Comparison of ENCODE assay signal across 17 cellular contexts in the genomic region with DNA sequence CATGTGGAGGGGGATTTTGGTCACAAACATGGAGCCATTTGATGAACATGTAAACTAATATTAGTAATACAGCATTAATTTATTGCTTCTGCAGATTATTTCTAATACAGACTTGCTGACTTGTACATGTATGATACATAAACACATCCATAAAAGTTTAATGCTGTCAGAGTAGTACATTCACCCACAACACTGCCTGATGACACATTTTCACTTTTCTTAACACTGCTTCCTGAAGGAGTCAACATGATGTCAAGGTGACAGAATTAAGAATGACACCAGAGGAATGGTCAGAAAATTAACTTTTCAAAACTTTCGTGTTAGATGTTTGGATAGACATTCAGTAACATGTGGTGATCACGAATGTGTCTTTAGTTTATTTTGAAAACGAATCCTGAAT.
"Had no signal": no experiment of that assay in that cellular context is flagged by ENCODE, and none has a peak within 500 bp of the region (broad histone marks: within the 10 kb centered on the region; RNA-seq: fewer than 3 reads in every experiment).

No MANE protein-coding gene starts in this region.

- ATAC-seq: gastrocnemius medialis; heart right ventricle; left lobe of liver; naive thymus-derived CD8-positive, alpha-beta T cell had no signal

- H3K4me1 ChIP-seq: esophagus muscularis mucosa, gastrocnemius medialis, right atrium auricular region, sigmoid colon had no signal

- H3K4me3 Mint-ChIP-seq: naive thymus-derived CD8-positive, alpha-beta T cell had no signal

- DNase-seq: effector memory CD4-positive, alpha-beta T cell; gastrocnemius medialis; heart right ventricle; hypothalamus; islet precursor cell; mammary epithelial cell; naive thymus-derived CD8-positive, alpha-beta T cell; posterior cingulate gyrus; sigmoid colon; stimulated activated CD4-positive, alpha-beta T cell treated with anti-CD3 and anti-CD28 coated beads, Interleukin-12 subunit alpha, Interleukin-12 subunit beta, amount 100 ng/mL, for 4 hours; stimulated activated naive CD4-positive, alpha-beta T cell treated with Interleukin-2 at 50 U/mL for 16 hours; trophoblast cell had no signal

- H3K36me3 Mint-ChIP-seq: naive thymus-derived CD8-positive, alpha-beta T cell had no signal

- H3K4me3 ChIP-seq: esophagus muscularis mucosa, gastrocnemius medialis, heart right ventricle, right atrium auricular region, sigmoid colon, skin epidermis had no signal

- H3K27ac ChIP-seq: esophagus muscularis mucosa, gastrocnemius medialis, heart right ventricle, neutrophil, right atrium auricular region, sigmoid colon, skin epidermis had no signal

- H3K27me3 ChIP-seq: esophagus muscularis mucosa, gastrocnemius medialis, heart right ventricle, neutrophil, right atrium auricular region, sigmoid colon had no signal

- H3K27me3 Mint-ChIP-seq: naive thymus-derived CD8-positive, alpha-beta T cell had no signal

- H3K36me3 ChIP-seq: esophagus muscularis mucosa, gastrocnemius medialis, heart right ventricle, neutrophil, right atrium auricular region, sigmoid colon had no signal

- H3K9me3 ChIP-seq: esophagus muscularis mucosa, gastrocnemius medialis, heart right ventricle, neutrophil, right atrium auricular region, sigmoid colon had no signal
